7 cellular contexts compared by ENCODE assay signal in genomic region chr3:100210777-100211145, GRCh38. TPM values are rescaled to one million over a fixed set of nuclear protein-coding genes. Genes with fewer than 3 reads are reported as not detected.
A peak's percentile ranks its signal among the peaks of the same experiment; 100 is the strongest.
DNase-seq lines count a peak whose midpoint lies in the region; ATAC-seq and TF ChIP-seq lines count a peak whose summit lies in the region.

No MANE protein-coding gene starts in this region.

- peaks cover 9% of the 10 kb centered on the region for H3K4me1 Mint-ChIP-seq in osteocyte (ENCODE audit: unreplicated experiment)
- peaks cover 6% of the 10 kb centered on the region for H3K4me1 Mint-ChIP-seq in progenitor cell of endocrine pancreas (ENCODE audit: low read depth)

- H3K4me3 Mint-ChIP-seq in osteocyte (ENCODE audit: unreplicated experiment) = no peak overlapping the region
- no peak overlapping the region for H3K4me3 Mint-ChIP-seq in progenitor cell of endocrine pancreas (ENCODE audit: low read depth)

- peak overlapping the region; percentile 59 for H3K27ac Mint-ChIP-seq in osteocyte (ENCODE audit: unreplicated experiment)
- no peak overlapping the region for H3K27ac Mint-ChIP-seq in progenitor cell of endocrine pancreas

- H3K36me3 Mint-ChIP-seq in osteocyte (ENCODE audit: unreplicated experiment) (no peaks in the 10 kb centered on the region), progenitor cell of endocrine pancreas (ENCODE audit: insufficient read depth) (no peaks in the 10 kb centered on the region)

- H3K9me3 Mint-ChIP-seq in osteocyte (ENCODE audit: unreplicated experiment) = no peaks in the 10 kb centered on the region
- no peaks in the 10 kb centered on the region for H3K9me3 Mint-ChIP-seq in progenitor cell of endocrine pancreas (ENCODE audit: low read depth)

- DNase-seq in NCI-H2196 (lab: John Stamatoyannopoulos, UW; ENCODE audit: unreplicated experiment) (peak; percentile 87), fibroblast of gingiva (ENCODE audit: low read depth) (peak; percentile 96), osteocyte (ENCODE audit: extremely low spot score, unreplicated experiment) (no peak), progenitor cell of endocrine pancreas (ENCODE audit: low spot score, unreplicated experiment) (no peak)
- no peak for DNase-seq in activated CD8-positive, alpha-beta memory T cell treated with anti-CD3 and anti-CD28 coated beads, Interleukin-2, amount 50 U/mL, for 48 hours

- no peaks in the 10 kb centered on the region for H3K27me3 Mint-ChIP-seq in osteocyte (ENCODE audit: unreplicated experiment)
- H3K27me3 Mint-ChIP-seq in progenitor cell of endocrine pancreas = no peaks in the 10 kb centered on the region

- TF ChIP-seq CTCF in osteocyte (IDR thresholded peaks at IDR 0.05) (no peak), progenitor cell of endocrine pancreas (IDR thresholded peaks at IDR 0.05; ENCODE audit: unreplicated experiment) (no peak)

- ATAC-seq in GM21515 (IDR thresholded peaks at IDR 0.05; ENCODE audit: unreplicated experiment) (peak; percentile 11), GM21381 (IDR thresholded peaks at IDR 0.05; ENCODE audit: unreplicated experiment) (no peak)

RNA-seq across cellular contexts. Expression of gene TBC1D23, which starts 50.0 kb away (rescaled TPM):
- total RNA-seq in osteocyte = 35.3 and 38.9 TPM in 2 replicates
- 44.6 and 48.8 TPM in 2 replicates for total RNA-seq in progenitor cell of endocrine pancreas

Comparison
In these comparisons a context has a peak if more than half of its experiments do, and no peak if none do; other contexts are left out.
1. DNase-seq: peak in NCI-H2196 (single experiment) and fibroblast of gingiva (single experiment); none in osteocyte (single experiment), activated CD8-positive, alpha-beta memory T cell treated with anti-CD3 and anti-CD28 coated beads, Interleukin-2, amount 50 U/mL, for 48 hours (single experiment) and progenitor cell of endocrine pancreas (single experiment).